Comparison of ENCODE assay signal across 12 cellular contexts in the genomic region with DNA sequence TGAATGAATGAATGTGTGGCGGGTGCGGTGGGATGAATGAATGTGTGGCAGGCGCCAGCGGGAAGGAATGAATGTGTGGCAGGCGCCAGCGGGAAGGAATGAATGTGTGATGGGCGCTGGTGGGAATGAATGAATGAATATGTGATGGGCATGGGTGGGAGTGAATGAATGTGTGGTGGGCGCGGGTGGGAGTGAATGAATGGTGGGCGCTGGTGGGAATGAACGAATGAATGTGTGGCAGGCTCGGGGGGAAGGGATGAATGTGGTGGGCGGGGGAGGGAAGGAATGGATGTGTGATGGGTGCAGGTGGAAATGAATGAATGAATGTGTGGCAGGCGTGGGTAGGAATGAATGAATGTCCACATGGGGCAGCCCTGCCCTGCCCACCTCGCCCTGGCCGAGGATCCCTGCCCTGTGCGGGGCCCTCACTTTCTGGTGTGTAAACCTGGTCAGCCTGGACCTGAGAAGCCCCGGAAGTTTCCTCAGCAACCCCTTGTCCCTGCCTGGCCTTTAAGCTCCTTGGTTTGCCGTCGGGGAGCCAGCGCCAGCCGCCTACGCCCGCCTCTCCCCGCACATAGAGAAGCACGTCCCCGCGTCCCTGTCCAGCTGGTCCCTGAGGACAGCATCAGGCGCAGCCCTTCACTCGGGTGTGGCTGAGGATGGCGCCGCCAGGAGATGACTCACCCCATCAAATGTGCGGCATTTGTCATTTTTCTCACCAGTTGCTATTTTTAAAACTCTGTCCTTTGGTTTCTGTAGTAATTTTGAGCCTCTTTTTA.
A peak's percentile ranks its signal among the peaks of the same experiment; 100 is the strongest.
DNase-seq lines count a peak whose midpoint lies in the region; ATAC-seq and TF ChIP-seq lines count a peak whose summit lies in the region.
"Had no signal": no experiment of that assay in that cellular context is flagged by ENCODE, and none has a peak within 500 bp of the region (broad histone marks: within the 10 kb centered on the region; RNA-seq: fewer than 3 reads in every experiment).

No MANE protein-coding gene starts in this region.

- H3K9me3 ChIP-seq in MG63: no peaks in the 10 kb centered on the region
- no peaks in the 10 kb centered on the region for H3K9me3 ChIP-seq in thoracic aorta
- H3K9me3 ChIP-seq: HAP-1 had no signal

- TF ChIP-seq CTCF in dorsolateral prefrontal cortex (IDR thresholded peaks at IDR 0.05 in 54 of 56, conservative IDR thresholded peaks at IDR 0.05 in 2 of 56; ENCODE audit: low read depth in 1 of 56, partially characterized antibody in 56 of 56) (no peak), thoracic aorta (IDR thresholded peaks at IDR 0.05) (no peak)

- H3K36me3 ChIP-seq in MG63 (no peaks in the 10 kb centered on the region), thoracic aorta (no peaks in the 10 kb centered on the region)
- H3K36me3 ChIP-seq: HAP-1 had no signal

- peaks cover 3 to 22% of the 10 kb centered on the region in 2 donors for H3K4me1 ChIP-seq in thoracic aorta (ENCODE audit: control insufficient read depth in 1 of 2, low read depth in 2 of 2)
- H3K4me1 ChIP-seq: HAP-1 had no signal

- H3K27ac ChIP-seq in dorsolateral prefrontal cortex: no peak overlapping the region
- H3K27ac ChIP-seq in thoracic aorta: no peak overlapping the region

- intact Hi-C loops in dorsolateral prefrontal cortex (cut with DNase I): no loop called here

- H3K27me3 ChIP-seq in MG63 (no peaks in the 10 kb centered on the region), dorsolateral prefrontal cortex (peaks cover 0 to 4% (median 0%) of the 10 kb centered on the region in 45 donors), thoracic aorta (replicated peaks; ENCODE audit: insufficient read depth) (no peaks in the 10 kb centered on the region)

- DNase-seq in NOMO-1 (lab: John Stamatoyannopoulos, UW; ENCODE audit: unreplicated experiment in 2 of 2) (peak; percentile 44 to 61), NOMO-1 treated with dmso at 0.1 percent for 144 hours (lab: John Stamatoyannopoulos, UW; ENCODE audit: unreplicated experiment) (no peak), MG63 (peak; percentile 54), dorsolateral prefrontal cortex (peak in 6 of 10 donors; percentile 51 to 81 (median 64)), thoracic aorta (ENCODE audit: low spot score) (no peak), glomerular visceral epithelial cell (ENCODE audit: extremely low spot score) (no peak), G401 (ENCODE audit: low spot score) (no peak)
- DNase-seq: activated T-cell treated with anti-CD3 and anti-CD28 coated beads, Interleukin-2, amount 50 U/mL, for 1 hour; MM.1S had no signal

- in situ Hi-C loops in G401 (cut with HindIII; ENCODE audit: low sequenced_read_pairs): no loop called here

- no peak for ATAC-seq in thoracic aorta (ENCODE audit: insufficient number of reproducible peaks, low FRiP score, low read depth)
- no peak for ATAC-seq in GM19324 (IDR thresholded peaks at IDR 0.05; ENCODE audit: low FRiP score, unreplicated experiment)

- H3K4me3 ChIP-seq in MG63 (no peak overlapping the region), dorsolateral prefrontal cortex (no peak overlapping the region), thoracic aorta (peak overlapping the region; percentile 34)
- H3K4me3 ChIP-seq: HAP-1, skin epidermis had no signal

Comparison
In these comparisons a context has a peak if more than half of its experiments do, and no peak if none do; other contexts are left out.
1. DNase-seq: peak in NOMO-1 (2 of 2), MG63 (single experiment) and dorsolateral prefrontal cortex (6 of 10); none in NOMO-1 treated with dmso at 0.1 percent for 144 hours (single experiment), thoracic aorta (single experiment), glomerular visceral epithelial cell (single experiment) and G401 (single experiment).